1 cellular context compared by ENCODE assay signal in the genomic region with DNA sequence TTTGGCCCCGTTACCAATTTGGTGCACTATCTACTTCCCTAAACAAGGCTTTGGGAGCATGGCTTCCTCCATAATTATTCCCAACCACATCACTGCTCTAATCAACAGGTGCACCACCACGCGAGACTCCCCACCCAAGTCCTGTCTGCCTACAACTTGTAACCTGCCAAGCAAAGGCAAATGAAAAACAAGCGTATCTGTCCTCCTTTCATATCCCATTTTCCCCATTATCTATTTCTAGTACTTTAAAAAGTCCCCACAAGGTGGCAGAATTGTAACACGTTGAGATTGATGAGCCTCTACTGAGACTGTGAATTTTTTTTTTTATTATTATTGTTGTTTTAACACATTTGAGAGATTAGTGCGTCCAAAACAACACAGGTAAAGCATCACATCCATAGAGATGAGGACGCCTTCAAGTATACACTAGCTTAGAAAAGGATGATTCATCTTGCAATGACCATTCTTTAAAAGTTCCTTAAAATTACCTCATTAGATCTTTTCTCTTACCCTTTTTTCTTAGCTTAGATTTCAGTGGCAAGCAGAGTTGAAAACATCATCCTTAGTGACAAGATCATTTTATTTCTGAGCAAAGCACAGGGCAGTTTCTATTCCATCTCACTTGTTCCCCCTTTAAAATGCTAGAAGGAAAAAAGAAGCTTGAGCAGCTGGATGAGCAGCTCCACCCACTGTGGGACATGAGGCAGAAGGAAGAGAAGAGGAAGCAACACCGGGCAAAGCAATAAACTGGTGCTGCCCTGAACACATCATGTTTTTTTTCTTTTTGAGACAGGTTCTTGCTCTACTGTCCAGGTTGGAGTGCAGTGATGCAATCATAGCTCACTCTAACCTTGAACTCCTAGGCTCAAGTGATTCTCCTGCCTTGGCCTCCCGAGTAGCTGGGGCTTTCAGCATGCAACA.
TF ChIP-seq lines count a peak whose summit lies in the region.

No MANE protein-coding gene starts in this region.

TF ChIP-seq in K562, 482 proteins besides CTCF, POLR2A, EP300 and RAD21 (continued from another document):
- TF ChIP-seq, protein P1, sequence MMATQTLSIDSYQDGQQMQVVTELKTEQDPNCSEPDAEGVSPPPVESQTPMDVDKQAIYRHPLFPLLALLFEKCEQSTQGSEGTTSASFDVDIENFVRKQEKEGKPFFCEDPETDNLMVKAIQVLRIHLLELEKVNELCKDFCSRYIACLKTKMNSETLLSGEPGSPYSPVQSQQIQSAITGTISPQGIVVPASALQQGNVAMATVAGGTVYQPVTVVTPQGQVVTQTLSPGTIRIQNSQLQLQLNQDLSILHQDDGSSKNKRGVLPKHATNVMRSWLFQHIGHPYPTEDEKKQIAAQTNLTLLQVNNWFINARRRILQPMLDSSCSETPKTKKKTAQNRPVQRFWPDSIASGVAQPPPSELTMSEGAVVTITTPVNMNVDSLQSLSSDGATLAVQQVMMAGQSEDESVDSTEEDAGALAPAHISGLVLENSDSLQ (IDR thresholded peaks at IDR 0.05), result 0 out of 2 replicates have a peak, but pooled peaks have one; percentile 1
- TF ChIP-seq, protein P2, sequence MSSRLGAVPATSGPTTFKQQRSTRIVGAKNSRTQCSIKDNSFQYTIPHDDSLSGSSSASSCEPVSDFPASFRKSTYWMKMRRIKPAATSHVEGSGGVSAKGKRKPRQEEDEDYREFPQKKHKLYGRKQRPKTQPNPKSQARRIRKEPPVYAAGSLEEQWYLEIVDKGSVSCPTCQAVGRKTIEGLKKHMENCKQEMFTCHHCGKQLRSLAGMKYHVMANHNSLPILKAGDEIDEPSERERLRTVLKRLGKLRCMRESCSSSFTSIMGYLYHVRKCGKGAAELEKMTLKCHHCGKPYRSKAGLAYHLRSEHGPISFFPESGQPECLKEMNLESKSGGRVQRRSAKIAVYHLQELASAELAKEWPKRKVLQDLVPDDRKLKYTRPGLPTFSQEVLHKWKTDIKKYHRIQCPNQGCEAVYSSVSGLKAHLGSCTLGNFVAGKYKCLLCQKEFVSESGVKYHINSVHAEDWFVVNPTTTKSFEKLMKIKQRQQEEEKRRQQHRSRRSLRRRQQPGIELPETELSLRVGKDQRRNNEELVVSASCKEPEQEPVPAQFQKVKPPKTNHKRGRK (tag; IDR thresholded peaks at IDR 0.05), result peak; percentile 60; the same call in 1 of the 2 replicates
- TF ChIP-seq RBM25 (IDR thresholded peaks at IDR 0.05; ENCODE audit: low read depth, low read length, severe bottlenecking) (no peak), ARID2 (IDR thresholded peaks at IDR 0.05) (peak; percentile 44; the same call in 1 of the 2 replicates), ETV5 (CRISPR knock-in tag; IDR thresholded peaks at IDR 0.05; ENCODE audit: low read depth) (0 out of 2 replicates have a peak, but pooled peaks have one; percentile 23)
TF ChIP-seq in K562: peak in this region for 10.
